ENCODE assay signal across 8 cellular contexts in the genomic region with DNA sequence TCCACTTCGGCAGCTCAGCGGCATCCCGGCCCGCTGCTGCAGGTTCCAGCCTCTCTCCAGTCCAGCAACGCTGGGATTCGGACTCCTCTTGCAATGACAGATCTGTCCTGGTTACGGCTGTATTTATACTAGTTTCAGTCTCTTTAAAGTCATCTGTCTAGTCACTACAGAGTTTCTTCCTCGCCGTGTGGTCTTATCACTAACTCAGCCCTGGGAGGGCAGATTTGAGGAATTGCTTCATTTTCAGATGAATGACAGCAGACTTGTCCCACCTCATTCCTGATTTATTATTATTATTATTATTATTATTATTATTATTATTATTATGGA. TPM values are rescaled to one million over a fixed set of nuclear protein-coding genes. Genes with fewer than 3 reads are reported as not detected.
DNase-seq lines count a peak whose midpoint lies in the region; ATAC-seq and TF ChIP-seq lines count a peak whose summit lies in the region.

No MANE protein-coding gene starts in this region.

- POLR2A ChIA-PET in A673 (lab: Charles Lee; ENCODE audit: low non-redundant PET) = no interaction called here

- no peaks in the 10 kb centered on the region for H3K79me2 ChIP-seq in Karpas-422 (ENCODE audit: low read length)

- peak; percentile 1 for ATAC-seq in mucosa of descending colon

- in situ Hi-C loops in brain microvascular endothelial cell (cut with HindIII; ENCODE audit: low pct_ligation_motif_present, low sequenced_read_pairs) = no loop called here

- DNase-seq in A673 (ENCODE audit: low spot score) (no peak), HFF-Myc (ENCODE audit: extremely low read depth, low read depth) (no peak), brain microvascular endothelial cell (no peak), mucosa of descending colon (no peak), SKM-1 (lab: John Stamatoyannopoulos, UW; ENCODE audit: unreplicated experiment) (no peak), NCI-H748 treated with DMSO at 0.1 percent for 48 hours (lab: John Stamatoyannopoulos, UW) (no peak), NCI-H526 (lab: John Stamatoyannopoulos, UW) (no peak), Karpas-422 (no peak)

- no peaks in the 10 kb centered on the region for H3K9me2 ChIP-seq in Karpas-422 (replicated peaks; ENCODE audit: insufficient read depth, low read length)

- H3K4me1 ChIP-seq in A673 (ENCODE audit: insufficient read depth, low read length, poor library complexity, severe bottlenecking) (peaks cover 40% of the 10 kb centered on the region), mucosa of descending colon (ENCODE audit: low read depth) (peaks cover 9% of the 10 kb centered on the region), Karpas-422 (ENCODE audit: low read length) (peaks cover 34% of the 10 kb centered on the region)

- no peaks in the 10 kb centered on the region for H3K9me3 ChIP-seq in A673 (ENCODE audit: low read depth, low read length, poor library complexity, severe bottlenecking)
- H3K9me3 ChIP-seq in mucosa of descending colon = no peaks in the 10 kb centered on the region
- H3K9me3 ChIP-seq in Karpas-422 (ENCODE audit: low read length) = no peaks in the 10 kb centered on the region

- no TSS peak for BruUV-seq in A673 (replicated peaks; lab: Mats Ljungman, UMichigan)

- TF ChIP-seq CTCF in A673 (conservative IDR thresholded peaks at IDR 0.05; ENCODE audit: low read depth, low read length) (no peak), HFF-Myc (IDR thresholded peaks at IDR 0.05; ENCODE audit: low read depth, low read length, missing control alignments) (no peak), brain microvascular endothelial cell (IDR thresholded peaks at IDR 0.05; ENCODE audit: low read depth, low read length, missing control alignments) (no peak), mucosa of descending colon (IDR thresholded peaks at IDR 0.05) (no peak)

- intact Hi-C loops in A673 (cut with micrococcal nuclease; ENCODE audit: unreplicated experiment) = no loop called here
- intact Hi-C loops in mucosa of descending colon (cut with DNase I, micrococcal nuclease) = no loop called here

- H3K4me3 ChIP-seq in A673 (ENCODE audit: low read depth, low read length, poor library complexity, severe bottlenecking) (peak overlapping the region; percentile 80), HFF-Myc (replicated peaks; ENCODE audit: low read depth, low read length) (peak overlapping the region; percentile 66), brain microvascular endothelial cell (ENCODE audit: low read depth, low read length) (peak overlapping the region; percentile 59), mucosa of descending colon (no peak overlapping the region), Karpas-422 (ENCODE audit: low read length) (no peak overlapping the region)

- H3K27me3 ChIP-seq in A673 (replicated peaks; ENCODE audit: insufficient read depth, low read depth, low read length, poor library complexity) (no peaks in the 10 kb centered on the region), brain microvascular endothelial cell (replicated peaks) (no peaks in the 10 kb centered on the region), Karpas-422 (ENCODE audit: low read length) (no peaks in the 10 kb centered on the region)

- no peak overlapping the region for H3K9ac ChIP-seq in Karpas-422 (ENCODE audit: low read length)

- peaks cover 16% of the 10 kb centered on the region; the same call in 1 of the 2 replicates for H4K20me1 ChIP-seq in Karpas-422 (ENCODE audit: insufficient read depth, low read depth, low read length)

- H2AFZ ChIP-seq in Karpas-422 (ENCODE audit: low read length) = no peak overlapping the region

- H3K36me3 ChIP-seq in A673 (ENCODE audit: insufficient read depth, low read length, poor library complexity, severe bottlenecking) (no peaks in the 10 kb centered on the region), brain microvascular endothelial cell (replicated peaks) (no peaks in the 10 kb centered on the region), mucosa of descending colon (ENCODE audit: low read depth) (no peaks in the 10 kb centered on the region), Karpas-422 (ENCODE audit: insufficient read depth, low read length) (no peaks in the 10 kb centered on the region)

- no peak overlapping the region for H3K27ac ChIP-seq in A673 (ENCODE audit: low read depth, low read length, poor library complexity, severe bottlenecking)
- no peak overlapping the region for H3K27ac ChIP-seq in brain microvascular endothelial cell
- no peak overlapping the region for H3K27ac ChIP-seq in Karpas-422 (ENCODE audit: low read length)

- no peak overlapping the region for H3K4me2 ChIP-seq in Karpas-422 (ENCODE audit: low read depth, low read length, poor library complexity, severe bottlenecking)

- CTCF ChIA-PET in A673 (lab: Charles Lee) = no interaction called here

RNA-seq across cellular contexts. Expression of gene KLHL29, which starts 2.2 kb away (rescaled TPM):
- total RNA-seq in A673 (2021) = 11.0 and 12.2 TPM in 2 replicates
- total RNA-seq in mucosa of descending colon = 10 to 100 TPM in 1 of 3 donors, 1 to 10 TPM in 2; 2.6 to 13.0 (median 5.5) TPM
- total RNA-seq in Karpas-422 (2014; rRNA removed; shearing (Covaris generic); ENCODE audit: low replicate concordance) = 3.2 and 3.8 TPM in 2 replicates

Comparison
In these comparisons a context has a peak if more than half of its experiments do, and no peak if none do; other contexts are left out.
1. H3K4me3 ChIP-seq: peak in A673 (single experiment), HFF-Myc (single experiment) and brain microvascular endothelial cell (single experiment); none in mucosa of descending colon (single experiment) and Karpas-422 (single experiment).